Comparison of ENCODE assay signal across 29 cellular contexts in the genomic region with DNA sequence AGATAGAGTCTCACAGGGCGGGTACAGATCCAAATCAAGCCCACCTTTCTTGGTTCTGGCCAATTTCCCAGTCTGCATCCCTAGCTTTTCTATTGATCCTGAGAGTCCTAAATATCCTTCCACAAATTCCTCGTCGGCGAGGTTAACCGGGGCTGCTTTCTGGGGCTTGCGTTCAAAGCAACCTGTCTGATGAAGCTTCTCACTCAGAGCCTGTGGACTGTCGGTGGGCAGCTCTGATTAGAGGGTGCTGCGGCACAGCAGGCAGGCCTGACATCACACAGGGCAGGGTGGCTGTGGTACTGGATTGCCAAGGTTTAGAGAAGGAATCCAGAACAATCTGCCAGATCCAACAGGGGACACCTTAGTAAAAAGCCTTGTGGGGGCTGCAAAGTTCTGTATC.
"Had no signal": no experiment of that assay in that cellular context is flagged by ENCODE, and none has a peak within 500 bp of the region (broad histone marks: within the 10 kb centered on the region; RNA-seq: fewer than 3 reads in every experiment).

No MANE protein-coding gene starts in this region.

- H3K4me3 ChIP-seq: adrenal gland, body of pancreas, colonic mucosa, dorsolateral prefrontal cortex had no signal

- H3K27ac ChIP-seq: adrenal gland, body of pancreas, colonic mucosa, dorsolateral prefrontal cortex had no signal

- H3K9me3 ChIP-seq: adrenal gland, body of pancreas, colonic mucosa had no signal

- H3K4me1 ChIP-seq: body of pancreas, colonic mucosa had no signal

- H3K27me3 ChIP-seq: adrenal gland, body of pancreas, colonic mucosa had no signal

- DNase-seq: activated CD4-positive, alpha-beta memory T cell treated with anti-CD3 and anti-CD28 coated beads for 36 hours; activated CD4-positive, alpha-beta T cell treated with anti-CD3 and anti-CD28 coated beads for 36 hours; activated CD4-positive, alpha-beta T cell treated with anti-CD3 and anti-CD28 coated beads, Interleukin-2, amount 10 ng/mL, durations not matched to agents 24 days and 14 days; activated CD4-positive, CD25-positive, alpha-beta regulatory T cell; activated CD4-positive, CD25-positive, alpha-beta regulatory T cell treated with anti-CD3 and anti-CD28 coated beads, Interleukin-2, amount 50 U/mL, for 72 hours; activated CD8-positive, alpha-beta memory T cell treated with anti-CD3 and anti-CD28 coated beads, Interleukin-2, amount 10 ng/mL, durations not matched to agents 7 days and 5 days; activated CD8-positive, alpha-beta memory T cell treated with anti-CD3 and anti-CD28 coated beads, Interleukin-2, amount 50 U/mL, for 4 hours; activated CD8-positive, alpha-beta T cell treated with anti-CD3 and anti-CD28 coated beads, Interleukin-2, amount 10 ng/mL, durations not matched to agents 7 days and 5 days; activated effector memory CD4-positive, alpha-beta T cell treated with anti-CD3 and anti-CD28 coated beads, Interleukin-2, amount 50 U/mL, for 16 hours; activated naive CD4-positive, alpha-beta T cell treated with anti-CD3 and anti-CD28 coated beads for 36 hours; activated naive CD8-positive, alpha-beta T cell treated with anti-CD3 and anti-CD28 coated beads for 36 hours; activated naive CD8-positive, alpha-beta T cell treated with anti-CD3 and anti-CD28 coated beads, Interleukin-2, amount 50 U/mL, for 24 hours; activated T-cell treated with anti-CD3 and anti-CD28 coated beads, Interleukin-2, amount 50 U/mL, for 1 hour; activated T-cell treated with anti-CD3 and anti-CD28 coated beads, Interleukin-2, amount 50 U/mL, for 48 hours; amygdala; aorta; body of pancreas; central memory CD4-positive, alpha-beta T cell; cerebellar nuclear complex; colonic mucosa; dorsolateral prefrontal cortex; effector memory CD4-positive, alpha-beta T cell; endodermal cell; foreskin fibroblast; head of caudate nucleus; T-helper 1 cell; T-helper 17 cell; T1000 had no signal

- H3K36me3 ChIP-seq: adrenal gland, colonic mucosa had no signal
